11 cellular contexts compared by ENCODE assay signal in genomic region chr15:85404922-85405293, GRCh38. TPM values are rescaled to one million over a fixed set of nuclear protein-coding genes. Genes with fewer than 3 reads are reported as not detected.
A peak's percentile ranks its signal among the peaks of the same experiment; 100 is the strongest.
DNase-seq lines count a peak whose midpoint lies in the region; ATAC-seq, FAIRE-seq and TF ChIP-seq lines count a peak whose summit lies in the region.
"Had no signal": no experiment of that assay in that cellular context is flagged by ENCODE, and none has a peak within 500 bp of the region (broad histone marks: within the 10 kb centered on the region; RNA-seq: fewer than 3 reads in every experiment).

No MANE protein-coding gene starts in this region.

- DNase-seq in A549 (ENCODE audit: low read depth in 1 of 2, low spot score in 1 of 2) (no peak), GM23248 (peak; percentile 45), ascending aorta (ENCODE audit: low spot score in 2 of 2) (no peak), memory B cell (ENCODE audit: low spot score in 2 of 2) (no peak), nucleus accumbens (lab: John Stamatoyannopoulos, UW) (no peak), NCI-H128 (lab: John Stamatoyannopoulos, UW; ENCODE audit: unreplicated experiment) (no peak), DMS 273 treated with DMSO at 0.1 percent for 48 hours (lab: John Stamatoyannopoulos, UW) (no peak), GM12891 (ENCODE audit: insufficient read length, low spot score) (no peak)
- DNase-seq: activated CD8-positive, alpha-beta memory T cell treated with anti-CD3 and anti-CD28 coated beads, Interleukin-2, amount 50 U/mL, for 48 hours; DMS153; SHP77 treated with DMSO at 0.1 percent for 48 hours had no signal

- FAIRE-seq in A549 (lab: Jason Lieb, UNC) (peak; percentile 13), GM12891 (lab: Jason Lieb, UNC) (no peak)

- H3K27ac Mint-ChIP-seq in memory B cell, result peak overlapping the region; percentile 99

- no peak for TF ChIP-seq CTCF in A549 (IDR thresholded peaks at IDR 0.05)
- no peak for TF ChIP-seq CTCF in ascending aorta (IDR thresholded peaks at IDR 0.05)

- TF ChIP-seq EP300 in A549 (IDR thresholded peaks at IDR 0.05), result no peak

- no peaks in the 10 kb centered on the region for H3K9me2 ChIP-seq in GM23248 (ENCODE audit: insufficient read depth)

- H2AFZ ChIP-seq in GM23248, result no peak overlapping the region

- H3K4me3 ChIP-seq in A549 (no peak overlapping the region), GM23248 (0 out of 2 replicates have a peak overlapping the region, but pooled peaks have one; percentile 2), ascending aorta (peak overlapping the region in 1 of 2 donors; percentile 27)

- no peaks in the 10 kb centered on the region for H3K9me3 ChIP-seq in A549
- no peaks in the 10 kb centered on the region for H3K9me3 ChIP-seq in GM23248 (ENCODE audit: low read depth)
- no peaks in the 10 kb centered on the region for H3K9me3 ChIP-seq in ascending aorta

- H3K27me3 ChIP-seq in GM23248 (replicated peaks; ENCODE audit: insufficient read depth), result no peaks in the 10 kb centered on the region
- H3K27me3 ChIP-seq in ascending aorta, result no peaks in the 10 kb centered on the region

- H3K9ac ChIP-seq in GM23248, result peak overlapping the region; percentile 5; the same call in 1 of the 2 replicates

- H3K27ac ChIP-seq in A549, result peak overlapping the region; percentile 6 to 52; a peak in 5 of 6 replicates
- H3K27ac ChIP-seq in GM23248, result peak overlapping the region; percentile 40
- H3K27ac ChIP-seq in ascending aorta, result peak overlapping the region; percentile 73 to 88

- 7% methylated on average over 2 of the region's 2 CpGs for WGBS in A549 (ENCODE audit: missing lambda C conversion rate)
- WGBS in GM23248 (ENCODE audit: low coverage in 1 of 2, low lambda C conversion rate in 2 of 2, missing lambda C conversion rate in 2 of 2), 2 experiments, result 0 to 4% methylated on average over 2 of the region's 2 CpGs

- no peaks in the 10 kb centered on the region for H3K36me3 ChIP-seq in GM23248 (ENCODE audit: low read depth)
- no peaks in the 10 kb centered on the region for H3K36me3 ChIP-seq in ascending aorta

- H3K4me1 ChIP-seq in A549, result peaks cover 70% of the 10 kb centered on the region
- peaks cover 67% of the 10 kb centered on the region for H3K4me1 ChIP-seq in GM23248 (ENCODE audit: insufficient read depth)
- peaks cover 12 to 69% of the 10 kb centered on the region in 2 donors for H3K4me1 ChIP-seq in ascending aorta

- CTCF ChIA-PET in A549 (lab: Yijun Ruan, JAX), result interaction anchor here (1.4 to 15.1 kb wide), 6 partner anchors 9 to 109 kb away, joined by 3 to 247 read pairs (median 10); no protein-coding TSS in a partner anchor

- H3F3A ChIP-seq in GM23248 (ENCODE audit: insufficient read depth), result peaks cover 43% of the 10 kb centered on the region

- H3K4me2 ChIP-seq in A549 (peak overlapping the region; percentile 50), GM23248 (ENCODE audit: unreplicated experiment) (peak overlapping the region; percentile 36)

- TF ChIP-seq RAD21 in A549 (conservative IDR thresholded peaks at IDR 0.05 in 1 of 2, IDR thresholded peaks at IDR 0.05 in 1 of 2), result no peak

- intact Hi-C loops in ascending aorta (cut with DNase I), result loop anchor here (2.0 kb wide), 1 partner anchor 24 kb away; the partner anchor contains the start of gene AKAP13

- no peaks in the 10 kb centered on the region for H3K27me3 Mint-ChIP-seq in memory B cell

- TF ChIP-seq POLR2A in A549 (IDR thresholded peaks at IDR 0.05; ENCODE audit: low read length) (no peak), GM12891 (IDR thresholded peaks at IDR 0.05; ENCODE audit: low read depth, low read length) (no peak)

- peaks cover 55% of the 10 kb centered on the region for H3K4me1 Mint-ChIP-seq in memory B cell

- ATAC-seq in A549, result peak in 1 of 2 experiments; percentile 8; a peak in 1 of 6 replicates
- ATAC-seq in memory B cell (ENCODE audit: low read depth), result no peak

- H4K20me1 ChIP-seq in GM23248 (ENCODE audit: insufficient read depth), result no peaks in the 10 kb centered on the region

- POLR2A ChIA-PET in A549 (lab: Yijun Ruan, JAX), result interaction anchor here (1.9 kb wide), 1 partner anchor 25 kb away, joined by 12 read pairs; the partner anchor contains the start of gene AKAP13

- peak overlapping the region; percentile 67 for H3K4me3 Mint-ChIP-seq in memory B cell

- H3K79me2 ChIP-seq in GM23248 (ENCODE audit: insufficient read depth), result peaks cover 96% of the 10 kb centered on the region

- peaks cover 2% of the 10 kb centered on the region for H3K9me3 Mint-ChIP-seq in memory B cell

- in situ Hi-C loops in GM23248 (cut with MboI), result no loop called here

- H3K36me3 Mint-ChIP-seq in memory B cell, result peaks cover 2% of the 10 kb centered on the region

TF ChIP-seq in A549, 52 proteins besides CTCF, POLR2A, EP300 and RAD21 (continues in another document):
- TF ChIP-seq ELK1 (IDR thresholded peaks at IDR 0.05; ENCODE audit: low read depth, low read length) (no peak), KDM1A (IDR thresholded peaks at IDR 0.05; ENCODE audit: low read depth) (no peak), E2F6 (IDR thresholded peaks at IDR 0.05; ENCODE audit: borderline replicate concordance, low read depth) (no peak), NR3C1 (IDR thresholded peaks at IDR 0.05) (no peak), FOSL2 (IDR thresholded peaks at IDR 0.05) (no peak), FOSL2 (CRISPR knock-in tag; IDR thresholded peaks at IDR 0.05) (peak; percentile 58), HOXB5 (CRISPR knock-in tag; IDR thresholded peaks at IDR 0.05) (no peak), ZNF302 (CRISPR knock-in tag; IDR thresholded peaks at IDR 0.05) (no peak), USF2 (IDR thresholded peaks at IDR 0.05) (no peak)

TF ChIP-seq in GM12891, 5 proteins besides CTCF, POLR2A, EP300 and RAD21:
- no peak for TF ChIP-seq PAX5 (IDR thresholded peaks at IDR 0.05; ENCODE audit: insufficient read depth, low read length, severe bottlenecking)
- no peak for TF ChIP-seq POLR2AphosphoS5 (IDR thresholded peaks at IDR 0.05; ENCODE audit: low read depth, low read length)
- TF ChIP-seq SPI1 (IDR thresholded peaks at IDR 0.05; ENCODE audit: low read depth, low read length), result no peak

RNA-seq across cellular contexts. Expression of gene AKAP13, which starts 24.5 kb away (rescaled TPM):
- polyA plus RNA-seq in A549 (2011; rRNA removed), result 28.8 and 59.7 TPM in 2 replicates
- 11.0 and 12.3 TPM in 2 replicates for polyA plus RNA-seq in A549 (2012; cell fraction: cytosol; rRNA removed)
- polyA plus RNA-seq in A549 (2012; cell fraction: nucleus; rRNA removed), result 75.3 and 75.7 TPM in 2 replicates
- polyA plus RNA-seq in A549 (2017; fragmentation: RNase III; extraction: RNeasy Plus Mini Kit Qiagen cat#74134 plus additional on column Dnase treatment), result 19.9 to 21.5 TPM (median 20.4 TPM) in 3 replicates
- polyA minus RNA-seq in A549 (2011; rRNA and poly(A)+ RNA removed), result 168 and 171 TPM in 2 replicates
- 27.7 and 45.0 TPM in 2 replicates for total RNA-seq in GM23248 (2014; rRNA removed; shearing (Covaris generic))
- 22.5 and 26.5 TPM in 2 replicates for polyA plus RNA-seq in GM23248 (2016; fragmentation: Nextera tagmentation; extraction: Ambion mirVana)
- 74.3 TPM for total RNA-seq in ascending aorta
- polyA plus RNA-seq in GM12891 (2012; ENCODE audit: low read depth, missing spikeins), result 46.1 TPM

Comparison
In these comparisons a context has a peak if more than half of its experiments do, and no peak if none do; other contexts are left out.
1. H3K27ac ChIP-seq: peak in every context shown above with its lines; median percentile 80 in ascending aorta; 40 in GM23248; 29 in A549.